Comparison of ENCODE assay signal across 7 cellular contexts in genomic region chr9:138213748-138214147, GRCh38.
DNase-seq lines count a peak whose midpoint lies in the region; ATAC-seq, FAIRE-seq and TF ChIP-seq lines count a peak whose summit lies in the region.
"Not testable (repeated sequence)": the region's sequence is repeated elsewhere in the genome, so short reads cannot be mapped to it uniquely, and the experiment has no call there.

No MANE protein-coding gene starts in this region.

- H3K4me2 ChIP-seq in keratinocyte (ENCODE audit: control insufficient read depth, extremely low read depth, insufficient read depth, low read depth, low read length), result peak overlapping the region; percentile 27

- not testable (repeated sequence) for H3K9me3 ChIP-seq in keratinocyte (ENCODE audit: control insufficient read depth, low read depth, low read length); lung (ENCODE audit: control insufficient read depth in 2 of 2, insufficient read depth in 1 of 2, low read length in 1 of 2); spleen

- FAIRE-seq in keratinocyte (lab: Jason Lieb, UNC), result not testable (repeated sequence)

- not testable (repeated sequence) for H4K20me1 ChIP-seq in keratinocyte (ENCODE audit: control insufficient read depth, extremely low read depth, insufficient read depth, low read length)

- peak; percentile 11 for ATAC-seq in Right ventricle myocardium inferior
- peak; percentile 14 for ATAC-seq in lung (ENCODE audit: insufficient read depth, low FRiP score)

- in situ Hi-C loops in KBM-7 (cut with MboI; ENCODE audit: low pct_unique_long_range_greater_than_20kb, low sequenced_read_pairs), result not testable (repeated sequence)

- 11 to 24% methylated on average over 2 to 3 of the region's 6 CpGs for WGBS in lung, 2 donors
- WGBS in spleen, 5 donors, result 13 to 62% (median 40%) methylated on average over 2 to 4 of the region's 6 CpGs

- H2AFZ ChIP-seq in keratinocyte (ENCODE audit: control insufficient read depth, low read length), result not testable (repeated sequence)

- H3K4me1 ChIP-seq in keratinocyte (ENCODE audit: control insufficient read depth, extremely low read depth, insufficient read depth, low read length); lung (ENCODE audit: control insufficient read depth in 2 of 2, insufficient read depth in 2 of 2, low read length in 2 of 2); spleen: not testable (repeated sequence)

- intact Hi-C loops in Right ventricle myocardium inferior (cut with DNase I); spleen (cut with DNase I; ENCODE audit: low total_unique reads): not testable (repeated sequence)

- H3K9ac ChIP-seq in keratinocyte (ENCODE audit: control insufficient read depth, extremely low read depth, insufficient read depth, low read length), result not testable (repeated sequence)

- H3K79me2 ChIP-seq in keratinocyte (ENCODE audit: control insufficient read depth, insufficient read depth, low read length), result not testable (repeated sequence)

- H3K27me3 ChIP-seq in keratinocyte (ENCODE audit: control insufficient read depth, extremely low read depth, insufficient read depth, low read length); lung (ENCODE audit: control insufficient read depth, insufficient read depth); spleen (replicated peaks in 1 of 7): not testable (repeated sequence)

- DNase-seq in KBM-7 (peak; percentile 8), NOMO-1 treated with DMSO at 0.1 percent for 48 hours (lab: John Stamatoyannopoulos, UW; ENCODE audit: unreplicated experiment) (peak; percentile 76), SKM-1 treated with dmso at 0.1 percent for 144 hours (lab: John Stamatoyannopoulos, UW; ENCODE audit: unreplicated experiment) (peak; percentile 45)
- not testable (repeated sequence) for DNase-seq in Right ventricle myocardium inferior (ENCODE audit: missing footprints); keratinocyte (ENCODE audit: low read depth, low spot score); lung (ENCODE audit: low spot score); spleen

- not testable (repeated sequence) for TF ChIP-seq CTCF in keratinocyte (optimal IDR thresholded peaks at IDR 0.05 in 1 of 3, IDR thresholded peaks at IDR 0.05 in 1 of 3, conservative IDR thresholded peaks at IDR 0.05 in 1 of 3; ENCODE audit: extremely low read depth in 1 of 3, insufficient read depth in 2 of 3, low read length in 3 of 3); lung (IDR thresholded peaks at IDR 0.05; ENCODE audit: control extremely low read depth, extremely low read depth); spleen (IDR thresholded peaks at IDR 0.05 in 8 of 11, conservative IDR thresholded peaks at IDR 0.05 in 3 of 11)

- not testable (repeated sequence) for TF ChIP-seq POLR2A in spleen (IDR thresholded peaks at IDR 0.05)

- not testable (repeated sequence) for H3K9me1 ChIP-seq in keratinocyte (ENCODE audit: control insufficient read depth, extremely low read depth, insufficient read depth, low read length)

- H3K36me3 ChIP-seq in keratinocyte (ENCODE audit: control insufficient read depth in 2 of 2, extremely low read depth in 1 of 2, insufficient read depth in 2 of 2, low read length in 2 of 2); lung (ENCODE audit: control insufficient read depth in 2 of 2, insufficient read depth in 2 of 2, low read length in 2 of 2); spleen: not testable (repeated sequence)

- not testable (repeated sequence) for H3K27ac ChIP-seq in keratinocyte (ENCODE audit: control insufficient read depth, insufficient read depth, low read length); lung (ENCODE audit: low read depth in 1 of 2, low read length in 1 of 2)
- H3K27ac ChIP-seq in spleen, result peak overlapping the region in 6 of 8 donors; percentile 29 to 83 (median 72)

- dilution Hi-C loops in keratinocyte (cut with MboI; ENCODE audit: extremely low pct_ligation_motif_present, low sequenced_read_pairs), result not testable (repeated sequence)

- H3K4me3 ChIP-seq in keratinocyte (ENCODE audit: control insufficient read depth in 2 of 3, extremely low read depth in 1 of 3, insufficient read depth in 2 of 3, low read depth in 1 of 3, low read length in 3 of 3); lung; spleen: not testable (repeated sequence)
